Comparison of ENCODE assay signal across 1 cellular context in the genomic region with DNA sequence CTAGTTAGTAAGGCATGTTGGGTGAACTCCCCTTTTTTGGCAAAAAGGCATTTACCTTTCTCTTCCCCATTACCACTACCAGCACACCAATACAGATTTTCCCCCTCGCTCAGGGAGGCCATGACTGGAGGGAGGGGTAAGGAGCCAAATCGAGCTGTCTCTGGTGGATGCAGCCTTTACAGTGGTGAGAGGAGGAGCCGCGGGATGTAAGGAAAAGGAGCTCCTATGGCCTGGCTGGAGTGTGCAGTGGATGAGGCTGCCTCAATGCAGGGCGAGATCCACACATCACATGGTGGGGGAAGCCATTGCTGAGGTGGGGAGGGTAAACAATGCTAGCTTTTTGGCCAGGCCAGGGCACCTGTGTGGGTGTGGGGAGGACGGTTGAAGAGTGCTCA.
TF ChIP-seq lines count a peak whose summit lies in the region.

No MANE protein-coding gene starts in this region.

TF ChIP-seq in IMR-90, 13 proteins besides CTCF, POLR2A, EP300 and RAD21 (continued from another document):
- TF ChIP-seq, protein P1, sequence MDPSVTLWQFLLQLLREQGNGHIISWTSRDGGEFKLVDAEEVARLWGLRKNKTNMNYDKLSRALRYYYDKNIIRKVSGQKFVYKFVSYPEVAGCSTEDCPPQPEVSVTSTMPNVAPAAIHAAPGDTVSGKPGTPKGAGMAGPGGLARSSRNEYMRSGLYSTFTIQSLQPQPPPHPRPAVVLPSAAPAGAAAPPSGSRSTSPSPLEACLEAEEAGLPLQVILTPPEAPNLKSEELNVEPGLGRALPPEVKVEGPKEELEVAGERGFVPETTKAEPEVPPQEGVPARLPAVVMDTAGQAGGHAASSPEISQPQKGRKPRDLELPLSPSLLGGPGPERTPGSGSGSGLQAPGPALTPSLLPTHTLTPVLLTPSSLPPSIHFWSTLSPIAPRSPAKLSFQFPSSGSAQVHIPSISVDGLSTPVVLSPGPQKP (IDR thresholded peaks at IDR 0.05; ENCODE audit: borderline replicate concordance, low read depth, low read length), result no peak
- TF ChIP-seq SMC3 (IDR thresholded peaks at IDR 0.05; ENCODE audit: low read depth, low read length), result no peak
- TF ChIP-seq BHLHE40 (IDR thresholded peaks at IDR 0.05; ENCODE audit: low read depth, low read length), result no peak
